ENCODE assay signal across 8 cellular contexts in the genomic region with DNA sequence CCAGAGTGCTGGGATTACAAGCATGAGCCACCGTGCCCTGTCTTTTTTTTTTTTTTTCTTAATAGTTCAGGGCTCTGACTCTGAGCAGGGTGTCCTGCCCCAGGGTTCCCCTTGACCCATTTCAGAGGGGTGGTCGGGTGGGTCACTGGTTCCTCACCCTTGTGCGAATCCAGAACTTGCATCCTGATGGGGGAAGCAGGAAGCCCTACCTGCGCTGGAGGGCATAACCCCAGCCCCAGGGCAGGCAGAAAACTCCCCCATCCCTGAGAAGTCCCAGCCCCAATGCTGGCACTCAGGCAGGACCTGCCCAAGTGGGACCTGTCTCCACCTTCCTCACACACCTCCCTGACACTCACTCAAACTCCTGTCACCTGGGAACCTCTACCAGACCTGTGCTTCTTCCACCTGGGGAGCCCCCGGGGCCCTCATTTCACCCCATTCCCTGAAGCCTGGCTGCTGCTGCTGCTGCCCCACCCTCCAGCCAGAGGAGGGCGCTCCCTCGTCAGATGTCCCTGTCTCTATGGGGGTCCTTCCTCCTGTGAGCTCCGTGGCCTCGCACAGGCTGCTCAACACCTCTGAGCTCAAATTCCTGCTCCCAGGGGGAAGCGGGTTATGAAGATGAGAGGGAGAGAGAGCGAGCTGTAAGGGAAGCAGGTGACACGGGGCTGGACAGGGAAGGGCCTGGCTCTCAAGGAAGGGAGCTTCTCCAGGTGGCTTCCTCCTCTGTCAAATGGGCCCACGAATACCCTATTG. TPM values are rescaled to one million over a fixed set of nuclear protein-coding genes. Genes with fewer than 3 reads are reported as not detected.
DNase-seq lines count a peak whose midpoint lies in the region; ATAC-seq, FAIRE-seq and TF ChIP-seq lines count a peak whose summit lies in the region.

No MANE protein-coding gene starts in this region.

- intact Hi-C loops in dorsolateral prefrontal cortex (cut with DNase I) = loop anchor here in 1 of 2 donors (10.0 kb wide), 1 partner anchor 93 kb away; a partner anchor contains a TSS

- TF ChIP-seq CTCF in dorsolateral prefrontal cortex (IDR thresholded peaks at IDR 0.05 in 54 of 56, conservative IDR thresholded peaks at IDR 0.05 in 2 of 56; ENCODE audit: low read depth in 1 of 56, partially characterized antibody in 56 of 56) = peak in 49 of 56 donors; percentile 22 to 64 (median 44)

- peaks cover 0 to 4% (median 0%) of the 10 kb centered on the region in 45 donors for H3K27me3 ChIP-seq in dorsolateral prefrontal cortex

- H3K27me3 Mint-ChIP-seq in stimulated activated naive B cell treated with anti-CD40 and anti-IgM and Interleukin-4, amounts not matched to agents 10 μg/mL and 1 μg/mL and 100 μg/mL, for 72 hours = peaks cover 68 to 79% of the 10 kb centered on the region in 2 donors

- DNase-seq in SW480 (ENCODE audit: low spot score) (peak; percentile 64), dorsolateral prefrontal cortex (peak in 5 of 10 donors; percentile 20 to 69 (median 44)), medulla oblongata (ENCODE audit: extremely low spot score) (peak; percentile 39), COLO829 (ENCODE audit: low spot score) (no peak), RCC 7860 (ENCODE audit: low spot score) (no peak)
- DNase-seq in stimulated activated naive B cell treated with anti-CD40 and anti-IgM and Interleukin-4, amounts not matched to agents 10 μg/mL and 1 μg/mL and 100 μg/mL, for 72 hours = peak; percentile 33

- H3K27ac Mint-ChIP-seq in stimulated activated naive B cell treated with anti-CD40 and anti-IgM and Interleukin-4, amounts not matched to agents 10 μg/mL and 1 μg/mL and 100 μg/mL, for 72 hours = peak overlapping the region; percentile 25

- peaks cover 0 to 2% of the 10 kb centered on the region in 2 donors for H3K9me3 Mint-ChIP-seq in stimulated activated naive B cell treated with anti-CD40 and anti-IgM and Interleukin-4, amounts not matched to agents 10 μg/mL and 1 μg/mL and 100 μg/mL, for 72 hours

- FAIRE-seq in RCC 7860 (lab: Jason Lieb, UNC) = no peak

- H3K4me3 Mint-ChIP-seq in stimulated activated naive B cell treated with anti-CD40 and anti-IgM and Interleukin-4, amounts not matched to agents 10 μg/mL and 1 μg/mL and 100 μg/mL, for 72 hours = peak overlapping the region; percentile 79 to 80

- ATAC-seq in GM21786 (IDR thresholded peaks at IDR 0.05; ENCODE audit: unreplicated experiment) (peak; percentile 50), GM21381 (IDR thresholded peaks at IDR 0.05; ENCODE audit: unreplicated experiment) (no peak)
- peak; percentile 68 to 78 for ATAC-seq in stimulated activated naive B cell treated with anti-CD40 and anti-IgM and Interleukin-4, amounts not matched to agents 10 μg/mL and 1 μg/mL and 100 μg/mL, for 72 hours (replicated peaks)

- peaks cover 10 to 18% of the 10 kb centered on the region in 2 donors for H3K4me1 Mint-ChIP-seq in stimulated activated naive B cell treated with anti-CD40 and anti-IgM and Interleukin-4, amounts not matched to agents 10 μg/mL and 1 μg/mL and 100 μg/mL, for 72 hours

- peaks cover 3 to 7% of the 10 kb centered on the region in 2 donors for H3K36me3 Mint-ChIP-seq in stimulated activated naive B cell treated with anti-CD40 and anti-IgM and Interleukin-4, amounts not matched to agents 10 μg/mL and 1 μg/mL and 100 μg/mL, for 72 hours

- H3K4me3 ChIP-seq in dorsolateral prefrontal cortex = peak overlapping the region; percentile 35 to 74 (median 58)

- peak overlapping the region in 26 of 59 donors; percentile 1 to 92 (median 73) for H3K27ac ChIP-seq in dorsolateral prefrontal cortex

RNA-seq across cellular contexts. Expression of a gene that starts 15.1 kb away (rescaled TPM):
- total RNA-seq in dorsolateral prefrontal cortex = 10 to 100 TPM; 15.4 to 66.1 (median 37.2) TPM

Comparison
In these comparisons a context has a peak if more than half of its experiments do, and no peak if none do; other contexts are left out.
1. DNase-seq: peak in SW480 (single experiment), medulla oblongata (single experiment) and stimulated activated naive B cell treated with anti-CD40 and anti-IgM and Interleukin-4, amounts not matched to agents 10 μg/mL and 1 μg/mL and 100 μg/mL, for 72 hours (single experiment); none in COLO829 (single experiment) and RCC 7860 (single experiment).